ENCODE assay signal across 8 cellular contexts in the genomic region with DNA sequence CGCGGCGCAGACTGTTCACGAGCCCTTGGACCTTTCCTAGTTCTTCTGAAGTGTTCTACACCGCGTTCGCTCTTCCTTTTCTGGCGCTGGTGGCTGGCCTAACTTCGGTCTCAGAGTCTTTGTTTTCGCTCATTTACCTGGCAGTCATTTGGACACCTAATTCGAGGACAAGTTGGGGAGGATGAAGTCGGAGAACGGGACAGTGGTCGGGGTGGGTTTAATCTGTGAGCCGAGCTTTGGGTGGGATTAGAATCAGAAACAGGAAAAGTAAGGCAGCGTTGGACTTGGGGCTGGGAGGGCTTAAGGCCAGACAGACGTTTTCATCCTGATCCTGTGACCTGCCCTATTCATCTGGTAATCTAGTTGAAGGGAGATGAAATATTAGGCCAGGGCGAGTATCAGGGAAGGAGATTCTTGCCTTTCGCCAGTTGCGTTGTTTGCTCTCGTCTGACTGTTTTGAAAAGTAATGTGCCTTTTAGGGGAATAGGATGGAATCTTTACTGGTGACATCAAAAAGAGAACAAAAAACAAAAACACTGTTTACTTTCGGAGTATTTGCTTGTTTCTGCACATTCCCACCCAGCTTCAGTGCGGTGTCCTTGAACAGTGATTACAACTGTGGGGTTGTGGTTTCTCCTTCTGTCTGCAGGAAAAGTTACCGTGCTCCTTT. TPM values are rescaled to one million over a fixed set of nuclear protein-coding genes. Genes with fewer than 3 reads are reported as not detected.
DNase-seq lines count a peak whose midpoint lies in the region; ATAC-seq and TF ChIP-seq lines count a peak whose summit lies in the region.

No MANE protein-coding gene starts in this region.

- peak overlapping the region; percentile 96 for H3K27ac Mint-ChIP-seq in activated CD4-positive, alpha-beta T cell treated with anti-CD3 and anti-CD28 coated beads, Interleukin-2, amount 10 ng/mL, durations not matched to agents 24 days and 14 days

- in situ Hi-C loops in transverse colon (cut with MboI; ENCODE audit: low pct_ligation_motif_present in 1 of 4, low pct_unique_long_range_greater_than_20kb in 1 of 4, low sequenced_read_pairs in 3 of 4) = loop anchor here in 1 of 4 donors (25.0 kb wide), 1 partner anchor 211 kb away; no protein-coding TSS in a partner anchor
- in situ Hi-C loops in GM13977 (cut with MboI; ENCODE audit: low pct_unique_long_range_greater_than_20kb, low sequenced_read_pairs, unreplicated experiment) = no loop called here

- H3K27ac ChIP-seq in lower lobe of right lung (peak overlapping the region; percentile 98), transverse colon (peak overlapping the region; percentile 95 to 100 (median 98))

- no peak for ATAC-seq in lower lobe of right lung
- ATAC-seq in GM21723 (IDR thresholded peaks at IDR 0.05; ENCODE audit: unreplicated experiment) = no peak

- H3K36me3 Mint-ChIP-seq in activated CD4-positive, alpha-beta T cell treated with anti-CD3 and anti-CD28 coated beads, Interleukin-2, amount 10 ng/mL, durations not matched to agents 24 days and 14 days (ENCODE audit: low read depth) = peaks cover 5% of the 10 kb centered on the region

- DNase-seq in activated CD4-positive, alpha-beta T cell treated with anti-CD3 and anti-CD28 coated beads, Interleukin-2, amount 10 ng/mL, durations not matched to agents 24 days and 14 days = peak; percentile 57
- DNase-seq in activated CD4-positive, alpha-beta T cell treated with anti-CD3 and anti-CD28 coated beads, Interleukin-2, amount 50 U/mL, for 48 hours = no peak
- DNase-seq in NCI-H226 (peak; percentile 11), lower lobe of right lung (no peak), transverse colon (peak; percentile 10), GM13977 (ENCODE audit: low spot score) (no peak)
- DNase-seq in central memory CD4-positive, alpha-beta T cell = peak; percentile 4

- intact Hi-C loops in activated CD4-positive, alpha-beta T cell treated with anti-CD3 and anti-CD28 coated beads, Interleukin-2, amount 10 ng/mL, durations not matched to agents 24 days and 14 days (cut with micrococcal nuclease) = loop anchor here (5.0 kb wide), 6 partner anchors 59 to 1526 kb away; partner anchors contain the start of genes ATR, TRPC1 and XRN1
- intact Hi-C loops in lower lobe of right lung (cut with DNase I) = loop anchor here (10.0 kb wide), 1 partner anchor 801 kb away; no protein-coding TSS in a partner anchor
- intact Hi-C loops in transverse colon (cut with DNase I; ENCODE audit: low total_unique reads) = loop anchor here (10.0 kb wide), 1 partner anchor 301 kb away; no protein-coding TSS in a partner anchor

- H3K4me3 ChIP-seq in lower lobe of right lung (peak overlapping the region; percentile 93), transverse colon (peak overlapping the region; percentile 63 to 81 (median 78))

- H3K36me3 ChIP-seq in lower lobe of right lung (no peaks in the 10 kb centered on the region), transverse colon (no peaks in the 10 kb centered on the region)

- peak overlapping the region; percentile 98 for H3K4me3 Mint-ChIP-seq in activated CD4-positive, alpha-beta T cell treated with anti-CD3 and anti-CD28 coated beads, Interleukin-2, amount 10 ng/mL, durations not matched to agents 24 days and 14 days

- no peak for TF ChIP-seq POLR2A in transverse colon (IDR thresholded peaks at IDR 0.05)

- whole genome bisulfite sequencing in transverse colon (ENCODE audit: low coverage in 1 of 2), 2 donors = 0 to 1% methylated on average over 24 of the region's 24 CpGs

- H3K9me3 Mint-ChIP-seq in activated CD4-positive, alpha-beta T cell treated with anti-CD3 and anti-CD28 coated beads, Interleukin-2, amount 10 ng/mL, durations not matched to agents 24 days and 14 days = no peaks in the 10 kb centered on the region

- H3K27me3 ChIP-seq in lower lobe of right lung (ENCODE audit: low read depth) (no peaks in the 10 kb centered on the region), transverse colon (no peaks in the 10 kb centered on the region)

- H3K4me1 Mint-ChIP-seq in activated CD4-positive, alpha-beta T cell treated with anti-CD3 and anti-CD28 coated beads, Interleukin-2, amount 10 ng/mL, durations not matched to agents 24 days and 14 days = peaks cover 41% of the 10 kb centered on the region

- H3K4me1 ChIP-seq in lower lobe of right lung (peaks cover 40% of the 10 kb centered on the region), transverse colon (peaks cover 0 to 52% (median 18%) of the 10 kb centered on the region in 4 donors)

- TF ChIP-seq CTCF in lower lobe of right lung (IDR thresholded peaks at IDR 0.05) (no peak), transverse colon (IDR thresholded peaks at IDR 0.05) (no peak), GM13977 (IDR thresholded peaks at IDR 0.05; ENCODE audit: extremely low read depth, insufficient read depth, missing control alignments) (no peak)

- peaks cover 14% of the 10 kb centered on the region for H3K27me3 Mint-ChIP-seq in activated CD4-positive, alpha-beta T cell treated with anti-CD3 and anti-CD28 coated beads, Interleukin-2, amount 10 ng/mL, durations not matched to agents 24 days and 14 days

- no peak for TF ChIP-seq EP300 in transverse colon (IDR thresholded peaks at IDR 0.05; ENCODE audit: low read depth)

- H3K9me3 ChIP-seq in lower lobe of right lung (no peaks in the 10 kb centered on the region), transverse colon (no peaks in the 10 kb centered on the region)

RNA-seq across cellular contexts. Expression of gene DIPK2A, which starts 1.9 kb away (rescaled TPM):
- total RNA-seq in activated CD4-positive, alpha-beta T cell treated with anti-CD3 and anti-CD28 coated beads, Interleukin-2, amount 10 ng/mL, durations not matched to agents 24 days and 14 days = 18.0 and 18.3 TPM in 2 replicates
- 22.4 TPM for total RNA-seq in lower lobe of right lung
- total RNA-seq in transverse colon = 10 to 100 TPM; 10.1 to 28.3 (median 17.0) TPM

Comparison
In these comparisons a context has a peak if more than half of its experiments do, and no peak if none do; other contexts are left out.
1. DNase-seq: peak in activated CD4-positive, alpha-beta T cell treated with anti-CD3 and anti-CD28 coated beads, Interleukin-2, amount 10 ng/mL, durations not matched to agents 24 days and 14 days (single experiment), NCI-H226 (single experiment), central memory CD4-positive, alpha-beta T cell (single experiment) and transverse colon (single experiment); none in activated CD4-positive, alpha-beta T cell treated with anti-CD3 and anti-CD28 coated beads, Interleukin-2, amount 50 U/mL, for 48 hours (0 of 2), lower lobe of right lung (single experiment) and GM13977 (single experiment).